22 cellular contexts compared by ENCODE assay signal in genomic region chr18:7741640-7742039, GRCh38.
"Had no signal": no experiment of that assay in that cellular context is flagged by ENCODE, and none has a peak within 500 bp of the region (broad histone marks: within the 10 kb centered on the region; RNA-seq: fewer than 3 reads in every experiment).

No MANE protein-coding gene starts in this region.

- H3K4me3 Mint-ChIP-seq: activated B cell treated with CpG ODN at 0.5 μM for 24 hours; activated CD4-positive, alpha-beta T cell treated with anti-CD3 and anti-CD28 coated beads, Interleukin-2, amount 10 ng/mL, durations not matched to agents 24 days and 14 days; activated CD8-positive, alpha-beta T cell treated with anti-CD3 and anti-CD28 coated beads, Interleukin-2, amount 10 ng/mL, durations not matched to agents 7 days and 5 days; activated T-cell treated with anti-CD3 and anti-CD28 coated beads, Interleukin-2, amount 50 U/mL, for 72 hours; central memory CD8-positive, alpha-beta T cell; naive B cell; T-helper 1 cell treated with Interleukin-12 subunit alpha and Interleukin-12 subunit beta and Interleukin-4 antibody, amounts not matched to agents 30 μg/mL and 1 μg/mL, for 36 hours had no signal

- H3K27ac ChIP-seq: body of pancreas, neutrophil had no signal

- H3K27ac Mint-ChIP-seq: activated B cell treated with CpG ODN at 0.5 μM for 24 hours; activated CD4-positive, alpha-beta T cell treated with anti-CD3 and anti-CD28 coated beads, Interleukin-2, amount 10 ng/mL, durations not matched to agents 24 days and 14 days; activated CD8-positive, alpha-beta T cell treated with anti-CD3 and anti-CD28 coated beads, Interleukin-2, amount 10 ng/mL, durations not matched to agents 7 days and 5 days; activated naive CD4-positive, alpha-beta T cell treated with anti-CD3 and anti-CD28 coated beads, Interleukin-2, amount 50 U/mL, for 72 hours; activated T-cell treated with anti-CD3 and anti-CD28 coated beads, Interleukin-2, amount 50 U/mL, for 72 hours; naive B cell; T-helper 1 cell treated with Interleukin-12 subunit alpha and Interleukin-12 subunit beta and Interleukin-4 antibody, amounts not matched to agents 30 μg/mL and 1 μg/mL, for 36 hours had no signal

- DNase-seq: activated B cell treated with CpG ODN at 0.5 μM for 24 hours; activated CD4-positive, alpha-beta T cell treated with anti-CD3 and anti-CD28 coated beads, Interleukin-2, amount 10 ng/mL, durations not matched to agents 24 days and 14 days; activated CD8-positive, alpha-beta memory T cell treated with anti-CD3 and anti-CD28 coated beads, Interleukin-2, amount 50 U/mL, for 4 hours; activated CD8-positive, alpha-beta T cell treated with anti-CD3 and anti-CD28 coated beads, Interleukin-2, amount 10 ng/mL, durations not matched to agents 7 days and 5 days; activated gamma-delta T cell; activated T-cell treated with anti-CD3 and anti-CD28 coated beads, Interleukin-2, amount 50 U/mL, for 72 hours; body of pancreas; cortex of kidney; erythroblast; hypothalamus; kidney glomerular epithelial cell; naive B cell; posterior cingulate gyrus; SIG-M5; stimulated activated CD4-positive, alpha-beta T cell treated with anti-CD3 and anti-CD28 coated beads, Interleukin-4, amount 100 ng/mL, for 24 hours; stimulated activated naive CD4-positive, alpha-beta T cell treated with Interleukin-2 at 50 U/mL for 16 hours; upper lobe of left lung had no signal

- H3K4me1 Mint-ChIP-seq: activated B cell treated with CpG ODN at 0.5 μM for 24 hours; activated CD4-positive, alpha-beta T cell treated with anti-CD3 and anti-CD28 coated beads, Interleukin-2, amount 10 ng/mL, durations not matched to agents 24 days and 14 days; central memory CD8-positive, alpha-beta T cell; naive B cell had no signal

- H3K36me3 ChIP-seq: neutrophil, upper lobe of left lung had no signal

- H3K4me3 ChIP-seq: body of pancreas, skin epidermis, upper lobe of left lung had no signal

- H3K27me3 Mint-ChIP-seq: activated B cell treated with CpG ODN at 0.5 μM for 24 hours; activated CD4-positive, alpha-beta T cell treated with anti-CD3 and anti-CD28 coated beads, Interleukin-2, amount 10 ng/mL, durations not matched to agents 24 days and 14 days; central memory CD8-positive, alpha-beta T cell; naive B cell had no signal

- H3K36me3 Mint-ChIP-seq: naive B cell had no signal

- ATAC-seq: activated CD8-positive, alpha-beta T cell treated with anti-CD3 and anti-CD28 coated beads, Interleukin-2, amount 10 ng/mL, durations not matched to agents 7 days and 5 days; activated naive CD4-positive, alpha-beta T cell treated with anti-CD3 and anti-CD28 coated beads, Interleukin-2, amount 50 U/mL, for 72 hours; activated T-cell treated with anti-CD3 and anti-CD28 coated beads, Interleukin-2, amount 50 U/mL, for 72 hours; body of pancreas had no signal

- H3K9me3 Mint-ChIP-seq: activated CD4-positive, alpha-beta T cell treated with anti-CD3 and anti-CD28 coated beads, Interleukin-2, amount 10 ng/mL, durations not matched to agents 24 days and 14 days had no signal

- H3K9me3 ChIP-seq: body of pancreas, neutrophil, upper lobe of left lung had no signal

- H3K27me3 ChIP-seq: body of pancreas, neutrophil, upper lobe of left lung had no signal
